2 cellular contexts compared by ENCODE assay signal in the genomic region with DNA sequence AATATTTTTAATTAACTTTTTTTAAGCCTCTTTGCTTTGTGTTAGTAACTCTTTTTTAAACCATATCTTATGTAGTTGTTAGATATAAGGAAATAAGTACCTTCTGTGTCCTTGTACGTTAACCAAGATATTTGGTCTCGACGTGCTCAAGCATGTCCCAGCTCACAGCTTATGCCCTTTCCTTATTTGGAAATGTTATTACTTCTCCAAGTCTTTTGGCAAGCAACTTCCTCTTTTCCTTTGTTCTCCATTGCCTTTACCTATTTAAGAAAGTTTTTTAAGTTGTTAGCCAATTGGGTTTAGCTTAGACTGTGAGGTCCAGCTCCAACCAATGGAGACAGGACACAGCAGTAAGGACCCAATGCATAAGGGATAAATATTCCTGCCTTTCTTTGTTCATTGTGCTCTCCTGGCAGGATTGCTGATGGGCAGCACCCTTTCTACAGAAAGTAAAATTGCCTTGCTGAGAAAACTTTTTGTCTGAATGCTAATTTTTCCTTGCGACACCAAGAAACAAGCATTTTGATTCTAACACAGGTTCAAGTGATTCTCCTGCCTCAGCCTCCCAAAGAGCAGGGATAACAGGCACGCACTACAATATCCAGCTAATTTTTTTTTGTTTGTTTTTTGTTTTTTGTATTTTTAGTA.
A peak's percentile ranks its signal among the peaks of the same experiment; 100 is the strongest.
TF ChIP-seq lines count a peak whose summit lies in the region.

No MANE protein-coding gene starts in this region.

TF ChIP-seq in A549, 52 proteins besides CTCF, POLR2A, EP300 and RAD21:
- TF ChIP-seq POLR2AphosphoS2 (conservative IDR thresholded peaks at IDR 0.05; ENCODE audit: low read length) (no peak), MAFK (IDR thresholded peaks at IDR 0.05; ENCODE audit: partially characterized antibody) (no peak), ZNF302 (CRISPR knock-in tag; IDR thresholded peaks at IDR 0.05) (no peak), FOXS1 (CRISPR knock-in tag; IDR thresholded peaks at IDR 0.05) (no peak), HDAC2 (IDR thresholded peaks at IDR 0.05) (no peak)
- TF ChIP-seq, protein P1, sequence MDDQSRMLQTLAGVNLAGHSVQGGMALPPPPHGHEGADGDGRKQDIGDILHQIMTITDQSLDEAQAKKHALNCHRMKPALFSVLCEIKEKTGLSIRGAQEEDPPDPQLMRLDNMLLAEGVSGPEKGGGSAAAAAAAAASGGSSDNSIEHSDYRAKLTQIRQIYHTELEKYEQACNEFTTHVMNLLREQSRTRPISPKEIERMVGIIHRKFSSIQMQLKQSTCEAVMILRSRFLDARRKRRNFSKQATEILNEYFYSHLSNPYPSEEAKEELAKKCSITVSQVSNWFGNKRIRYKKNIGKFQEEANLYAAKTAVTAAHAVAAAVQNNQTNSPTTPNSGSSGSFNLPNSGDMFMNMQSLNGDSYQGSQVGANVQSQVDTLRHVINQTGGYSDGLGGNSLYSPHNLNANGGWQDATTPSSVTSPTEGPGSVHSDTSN (IDR thresholded peaks at IDR 0.05), result no peak

TF ChIP-seq in GM12878, 131 proteins besides CTCF, POLR2A, EP300 and RAD21:
- TF ChIP-seq TCF7 (IDR thresholded peaks at IDR 0.05; ENCODE audit: borderline replicate concordance), result no peak
- no peak for TF ChIP-seq BHLHE40 (IDR thresholded peaks at IDR 0.05; ENCODE audit: borderline replicate concordance in 1 of 2, low read depth in 2 of 2, low read length in 1 of 2)
- no peak for TF ChIP-seq SIN3A (IDR thresholded peaks at IDR 0.05; ENCODE audit: low read depth, low read length)
- peak; percentile 58; the same call in 1 of the 2 replicates for TF ChIP-seq CBX5 (IDR thresholded peaks at IDR 0.05; ENCODE audit: low read depth)
TF ChIP-seq in GM12878: peak in this region for 1.
